Comparison of ENCODE assay signal across 19 cellular contexts in the genomic region with DNA sequence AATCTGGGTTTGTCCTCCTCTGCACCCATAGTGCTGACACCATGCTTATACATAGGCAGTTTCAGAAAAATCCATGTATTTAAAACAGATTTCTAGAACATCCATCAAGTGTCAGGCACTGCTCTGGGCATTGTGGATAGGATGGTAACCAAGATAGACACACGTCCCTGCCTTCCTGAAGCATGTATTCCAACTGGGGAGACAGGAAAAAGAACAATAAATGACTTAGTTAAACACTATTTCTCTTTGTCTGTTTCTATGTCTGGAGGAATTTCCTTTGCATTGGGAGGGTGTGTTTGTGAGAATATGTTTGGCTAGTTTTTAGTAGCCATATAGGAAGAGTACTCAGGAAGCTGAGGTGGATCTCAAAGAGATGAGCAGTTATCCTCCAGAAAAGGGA.
DNase-seq lines count a peak whose midpoint lies in the region; ATAC-seq, FAIRE-seq and TF ChIP-seq lines count a peak whose summit lies in the region.
"Had no signal": no experiment of that assay in that cellular context is flagged by ENCODE, and none has a peak within 500 bp of the region (broad histone marks: within the 10 kb centered on the region; RNA-seq: fewer than 3 reads in every experiment).

No MANE protein-coding gene starts in this region.

- no peaks in the 10 kb centered on the region for H3K9me3 Mint-ChIP-seq in endothelial cell (ENCODE audit: unreplicated experiment)
- H3K9me3 Mint-ChIP-seq in nephron progenitor cell: peaks cover 3% of the 10 kb centered on the region
- H3K9me3 Mint-ChIP-seq: CD8-positive, alpha-beta T cell had no signal

- H3K4me3 Mint-ChIP-seq in endothelial cell (ENCODE audit: unreplicated experiment) (no peak overlapping the region), nephron progenitor cell (no peak overlapping the region)
- H3K4me3 Mint-ChIP-seq: B cell; CD4-positive, CD25-positive, alpha-beta regulatory T cell; CD8-positive, alpha-beta T cell had no signal

- peak overlapping the region; percentile 89 for H3K27ac Mint-ChIP-seq in endothelial cell (ENCODE audit: unreplicated experiment)
- H3K27ac Mint-ChIP-seq in nephron progenitor cell: peak overlapping the region; percentile 27
- H3K27ac Mint-ChIP-seq: B cell; CD8-positive, alpha-beta T cell had no signal

- H3K36me3 ChIP-seq in bronchial epithelial cell (ENCODE audit: control insufficient read depth, insufficient read depth, low read length): no peaks in the 10 kb centered on the region
- H3K36me3 ChIP-seq: BLaER1 had no signal

- TF ChIP-seq CTCF in bronchial epithelial cell (IDR thresholded peaks at IDR 0.05; ENCODE audit: insufficient read depth, low read length, severe bottlenecking): no peak
- TF ChIP-seq CTCF in endothelial cell (IDR thresholded peaks at IDR 0.05; ENCODE audit: unreplicated experiment): no peak
- no peak for TF ChIP-seq CTCF in nephron progenitor cell (IDR thresholded peaks at IDR 0.05)

- no peak for DNase-seq in bronchial epithelial cell (ENCODE audit: low read depth)
- no peak for DNase-seq in endothelial cell (ENCODE audit: low spot score)
- DNase-seq in nephron progenitor cell: no peak
- DNase-seq in dedifferentiated amniotic fluid mesenchymal stem cell (ENCODE audit: extremely low spot score): no peak
- DNase-seq: Caco-2; CD4-positive, CD25-positive, alpha-beta regulatory T cell; CD8-positive, alpha-beta T cell; DMS153; DND-41; GM23248; H7; HCEC 1CT had no signal

- no peak overlapping the region for H3K4me3 ChIP-seq in bronchial epithelial cell (ENCODE audit: low read depth, low read length)
- H3K4me3 ChIP-seq: BLaER1, GM23248 had no signal

- H3K27me3 ChIP-seq in bronchial epithelial cell (ENCODE audit: control insufficient read depth, insufficient read depth, low read length): no peaks in the 10 kb centered on the region
- H3K27me3 ChIP-seq: BLaER1 had no signal

- peaks cover 36% of the 10 kb centered on the region for H3K4me1 Mint-ChIP-seq in endothelial cell (ENCODE audit: unreplicated experiment)
- peaks cover 20% of the 10 kb centered on the region for H3K4me1 Mint-ChIP-seq in nephron progenitor cell
- H3K4me1 Mint-ChIP-seq: B cell; CD4-positive, CD25-positive, alpha-beta regulatory T cell had no signal

- no peak for ATAC-seq in HG03378 (IDR thresholded peaks at IDR 0.05; ENCODE audit: unreplicated experiment)
- ATAC-seq in GM21360 (IDR thresholded peaks at IDR 0.05; ENCODE audit: unreplicated experiment): no peak
- ATAC-seq: CD8-positive, alpha-beta T cell had no signal

- H3K36me3 Mint-ChIP-seq in endothelial cell (ENCODE audit: low read depth, unreplicated experiment) (peaks cover 6% of the 10 kb centered on the region), nephron progenitor cell (ENCODE audit: low read depth) (no peaks in the 10 kb centered on the region)
- H3K36me3 Mint-ChIP-seq: CD4-positive, CD25-positive, alpha-beta regulatory T cell; CD8-positive, alpha-beta T cell had no signal

- FAIRE-seq in bronchial epithelial cell (lab: Jason Lieb, UNC): peak; percentile 32
- FAIRE-seq: A204.1, G401.6, GM12892 had no signal

- H3K27me3 Mint-ChIP-seq in endothelial cell (ENCODE audit: unreplicated experiment): peaks cover 7% of the 10 kb centered on the region
- peaks cover 40% of the 10 kb centered on the region for H3K27me3 Mint-ChIP-seq in nephron progenitor cell (ENCODE audit: low read depth, poor library complexity)
